Comparison of ENCODE assay signal across 16 cellular contexts in the genomic region with DNA sequence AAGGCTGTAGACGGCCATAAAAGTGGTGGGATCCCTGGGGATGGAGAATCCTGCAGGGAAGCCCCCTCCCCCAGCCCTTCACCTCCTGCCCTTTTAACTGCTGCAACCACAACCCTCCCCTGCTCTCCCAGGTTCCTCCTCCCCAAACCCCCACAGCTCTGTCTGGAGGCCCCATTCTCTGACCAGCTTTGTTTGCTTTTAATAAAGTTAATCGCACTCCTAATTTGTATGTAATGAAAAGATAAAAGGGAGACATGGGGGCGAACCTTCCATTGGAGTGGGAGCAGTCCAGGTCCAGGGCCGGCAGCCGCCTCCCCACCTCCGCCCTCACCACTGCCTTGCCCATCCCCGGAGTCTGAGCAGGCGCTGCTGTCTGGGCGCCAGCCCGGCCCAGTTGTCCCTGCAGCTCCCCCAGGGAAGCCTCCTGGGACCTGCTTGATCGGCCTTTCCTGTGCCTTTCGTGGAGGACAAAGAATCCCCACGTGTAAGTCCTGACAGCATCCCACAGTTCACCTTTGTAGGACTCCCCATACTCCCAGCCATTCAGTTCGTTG.
"Had no signal": no experiment of that assay in that cellular context is flagged by ENCODE, and none has a peak within 500 bp of the region (broad histone marks: within the 10 kb centered on the region; RNA-seq: fewer than 3 reads in every experiment).

No MANE protein-coding gene starts in this region.

- DNase-seq: activated CD4-positive, CD25-positive, alpha-beta regulatory T cell treated with anti-CD3 and anti-CD28 coated beads, Interleukin-2, amount 50 U/mL, for 72 hours; activated naive CD4-positive, alpha-beta T cell; activated naive CD8-positive, alpha-beta T cell treated with anti-CD3 and anti-CD28 coated beads, Interleukin-2, amount 10 ng/mL, durations not matched to agents 7 days and 5 days; anterior cingulate cortex; heart left ventricle; posterior cingulate gyrus; stimulated activated naive CD8-positive, alpha-beta T cell treated with anti-CD3 and anti-CD28 coated beads, Interleukin-15, Interleukin-2, amounts not matched to agents 100 U/mL and 50 U/mL, for 24 hours; T-cell; T-helper 9 cell; trophoblast cell had no signal

- H3K27me3 ChIP-seq: neutrophil, right atrium auricular region had no signal

- H3K9me3 ChIP-seq: breast epithelium, heart left ventricle, neutrophil, right atrium auricular region had no signal

- H3K4me3 Mint-ChIP-seq: activated naive CD8-positive, alpha-beta T cell treated with anti-CD3 and anti-CD28 coated beads, Interleukin-2, amount 10 ng/mL, durations not matched to agents 7 days and 5 days; T-cell had no signal

- H3K36me3 ChIP-seq: breast epithelium, heart left ventricle, neutrophil, right atrium auricular region had no signal

- ATAC-seq: heart left ventricle; stimulated activated naive CD8-positive, alpha-beta T cell treated with anti-CD3 and anti-CD28 coated beads, Interleukin-15, Interleukin-2, amounts not matched to agents 100 U/mL and 50 U/mL, for 24 hours; T-cell had no signal

- H3K9me3 Mint-ChIP-seq: activated naive CD8-positive, alpha-beta T cell treated with anti-CD3 and anti-CD28 coated beads, Interleukin-2, amount 10 ng/mL, durations not matched to agents 7 days and 5 days; T-cell had no signal

- H3K27ac ChIP-seq: breast epithelium, epithelial cell of prostate, heart left ventricle, neutrophil, right atrium auricular region had no signal

- H3K4me2 ChIP-seq: smooth muscle cell had no signal

- H3K27ac Mint-ChIP-seq: activated naive CD8-positive, alpha-beta T cell treated with anti-CD3 and anti-CD28 coated beads, Interleukin-2, amount 10 ng/mL, durations not matched to agents 7 days and 5 days; T-cell had no signal

- H3K4me3 ChIP-seq: breast epithelium, heart left ventricle, lung, right atrium auricular region, smooth muscle cell had no signal

- H3K4me1 Mint-ChIP-seq: activated naive CD8-positive, alpha-beta T cell treated with anti-CD3 and anti-CD28 coated beads, Interleukin-2, amount 10 ng/mL, durations not matched to agents 7 days and 5 days; T-cell had no signal

- H3K4me1 ChIP-seq: breast epithelium, heart left ventricle, right atrium auricular region had no signal

- H3K36me3 Mint-ChIP-seq: activated naive CD8-positive, alpha-beta T cell treated with anti-CD3 and anti-CD28 coated beads, Interleukin-2, amount 10 ng/mL, durations not matched to agents 7 days and 5 days; T-cell had no signal
